In genomic region chr7:67387851-67388250, GRCh38 we compare ENCODE assay signal across 25 cellular contexts.
"Had no signal": no experiment of that assay in that cellular context is flagged by ENCODE, and none has a peak within 500 bp of the region (broad histone marks: within the 10 kb centered on the region; RNA-seq: fewer than 3 reads in every experiment).

No MANE protein-coding gene starts in this region.

- H3K27ac ChIP-seq: brain microvascular endothelial cell, cardiac muscle cell, SJCRH30, WERI-Rb-1 had no signal

- DNase-seq: activated CD4-positive, alpha-beta memory T cell treated with anti-CD3 and anti-CD28 coated beads, Interleukin-2, amount 10 ng/mL, durations not matched to agents 7 days and 5 days; activated CD4-positive, alpha-beta T cell treated with anti-CD3 and anti-CD28 coated beads for 36 hours; activated CD4-positive, alpha-beta T cell treated with anti-CD3 and anti-CD28 coated beads, Interleukin-2, amount 50 U/mL, for 1 hour; activated gamma-delta T cell; activated naive CD4-positive, alpha-beta T cell treated with anti-CD3 and anti-CD28 coated beads, Interleukin-2, amount 10 ng/mL, durations not matched to agents 7 days and 5 days; activated naive CD8-positive, alpha-beta T cell treated with anti-CD3 and anti-CD28 coated beads for 36 hours; activated T-cell treated with anti-CD3 and anti-CD28 coated beads for 4 hours; activated T-cell treated with anti-CD3 and anti-CD28 coated beads, Interleukin-2, amount 50 U/mL, for 48 hours; brain microvascular endothelial cell; MM.1S; NCI-H1105; NCI-H1436; NCI-H187; NCI-H2171; NCI-H446 treated with DMSO at 0.1 percent for 48 hours; NCI-H524 treated with DMSO at 0.1 percent for 48 hours; NCI-H748 treated with DMSO at 0.1 percent for 48 hours; SJCRH30; WERI-Rb-1 had no signal

- H3K4me3 Mint-ChIP-seq: activated CD4-positive, alpha-beta memory T cell treated with anti-CD3 and anti-CD28 coated beads, Interleukin-2, amount 10 ng/mL, durations not matched to agents 7 days and 5 days; activated CD4-positive, alpha-beta T cell treated with anti-CD3 and anti-CD28 coated beads for 36 hours; activated naive CD4-positive, alpha-beta T cell treated with anti-CD3 and anti-CD28 coated beads, Interleukin-2, amount 10 ng/mL, durations not matched to agents 7 days and 5 days; activated naive CD8-positive, alpha-beta T cell treated with anti-CD3 and anti-CD28 coated beads for 36 hours; activated T-helper 17 cell treated with anti-CD3 and anti-CD28 coated beads, Interleukin-2, amount 50 U/mL, for 72 hours; T-helper 1 cell treated with Interleukin-12 subunit alpha and Interleukin-12 subunit beta and Interleukin-4 antibody, amounts not matched to agents 30 μg/mL and 1 μg/mL, for 36 hours had no signal

- H3K27me3 Mint-ChIP-seq: activated CD4-positive, alpha-beta memory T cell treated with anti-CD3 and anti-CD28 coated beads, Interleukin-2, amount 10 ng/mL, durations not matched to agents 7 days and 5 days; activated CD4-positive, alpha-beta T cell treated with anti-CD3 and anti-CD28 coated beads for 36 hours; activated naive CD4-positive, alpha-beta T cell treated with anti-CD3 and anti-CD28 coated beads, Interleukin-2, amount 10 ng/mL, durations not matched to agents 7 days and 5 days; activated naive CD8-positive, alpha-beta T cell treated with anti-CD3 and anti-CD28 coated beads for 36 hours; activated T-helper 17 cell treated with anti-CD3 and anti-CD28 coated beads, Interleukin-2, amount 50 U/mL, for 72 hours had no signal

- H3K4me3 ChIP-seq: cardiac muscle cell, SJCRH30 had no signal

- H3K36me3 Mint-ChIP-seq: activated naive CD4-positive, alpha-beta T cell treated with anti-CD3 and anti-CD28 coated beads, Interleukin-2, amount 10 ng/mL, durations not matched to agents 7 days and 5 days; activated naive CD8-positive, alpha-beta T cell treated with anti-CD3 and anti-CD28 coated beads for 36 hours had no signal

- H3K4me1 ChIP-seq: SJCRH30 had no signal

- H3K9me3 Mint-ChIP-seq: activated CD4-positive, alpha-beta memory T cell treated with anti-CD3 and anti-CD28 coated beads, Interleukin-2, amount 10 ng/mL, durations not matched to agents 7 days and 5 days; activated naive CD4-positive, alpha-beta T cell treated with anti-CD3 and anti-CD28 coated beads, Interleukin-2, amount 10 ng/mL, durations not matched to agents 7 days and 5 days; activated naive CD8-positive, alpha-beta T cell treated with anti-CD3 and anti-CD28 coated beads for 36 hours; activated T-helper 17 cell treated with anti-CD3 and anti-CD28 coated beads, Interleukin-2, amount 50 U/mL, for 72 hours; T-helper 1 cell treated with Interleukin-12 subunit alpha and Interleukin-12 subunit beta and Interleukin-4 antibody, amounts not matched to agents 30 μg/mL and 1 μg/mL, for 36 hours had no signal

- H3K27me3 ChIP-seq: brain microvascular endothelial cell, cardiac muscle cell had no signal

- H3K27ac Mint-ChIP-seq: activated CD4-positive, alpha-beta memory T cell treated with anti-CD3 and anti-CD28 coated beads, Interleukin-2, amount 10 ng/mL, durations not matched to agents 7 days and 5 days; activated CD4-positive, alpha-beta T cell treated with anti-CD3 and anti-CD28 coated beads for 36 hours; activated naive CD4-positive, alpha-beta T cell treated with anti-CD3 and anti-CD28 coated beads, Interleukin-2, amount 10 ng/mL, durations not matched to agents 7 days and 5 days; activated naive CD8-positive, alpha-beta T cell treated with anti-CD3 and anti-CD28 coated beads for 36 hours; activated T-helper 17 cell treated with anti-CD3 and anti-CD28 coated beads, Interleukin-2, amount 50 U/mL, for 72 hours; T-helper 1 cell treated with Interleukin-12 subunit alpha and Interleukin-12 subunit beta and Interleukin-4 antibody, amounts not matched to agents 30 μg/mL and 1 μg/mL, for 36 hours had no signal

- H3K4me1 Mint-ChIP-seq: activated CD4-positive, alpha-beta memory T cell treated with anti-CD3 and anti-CD28 coated beads, Interleukin-2, amount 10 ng/mL, durations not matched to agents 7 days and 5 days; activated CD4-positive, alpha-beta T cell treated with anti-CD3 and anti-CD28 coated beads for 36 hours; activated naive CD4-positive, alpha-beta T cell treated with anti-CD3 and anti-CD28 coated beads, Interleukin-2, amount 10 ng/mL, durations not matched to agents 7 days and 5 days; activated naive CD8-positive, alpha-beta T cell treated with anti-CD3 and anti-CD28 coated beads for 36 hours; activated T-helper 17 cell treated with anti-CD3 and anti-CD28 coated beads, Interleukin-2, amount 50 U/mL, for 72 hours had no signal

- ATAC-seq: activated CD4-positive, alpha-beta T cell treated with anti-CD3 and anti-CD28 coated beads for 36 hours; activated T-helper 17 cell treated with anti-CD3 and anti-CD28 coated beads, Interleukin-2, amount 50 U/mL, for 72 hours; Panc1; Right ventricle myocardium inferior; SK-N-SH treated with all-trans-retinoic acid at 6 μM for 48 hours had no signal

- H3K36me3 ChIP-seq: brain microvascular endothelial cell, cardiac muscle cell, SJCRH30, WERI-Rb-1 had no signal

- H3K9me3 ChIP-seq: SJCRH30 had no signal
